Comparison of ENCODE assay signal across 31 cellular contexts in the genomic region with DNA sequence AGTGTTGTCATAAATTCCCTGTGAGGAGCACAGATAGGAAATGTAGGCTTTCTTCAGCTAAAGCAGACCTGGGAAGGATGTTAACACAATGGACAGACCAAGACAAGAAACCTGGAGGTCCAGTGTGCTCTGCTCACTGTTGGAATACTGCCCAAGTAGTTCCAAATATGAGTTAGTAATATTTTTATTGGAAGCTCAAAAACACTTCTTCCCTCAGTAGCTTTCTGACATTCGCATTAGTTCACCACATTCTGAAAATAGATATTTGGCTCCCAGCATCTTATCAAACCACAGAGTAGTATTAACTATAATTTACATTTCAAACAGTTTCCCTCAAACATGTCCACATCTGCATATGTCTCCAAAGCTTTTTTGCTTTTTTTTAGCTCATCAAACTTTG.
A peak's percentile ranks its signal among the peaks of the same experiment; 100 is the strongest.
DNase-seq lines count a peak whose midpoint lies in the region; ATAC-seq, FAIRE-seq and TF ChIP-seq lines count a peak whose summit lies in the region.
"Had no signal": no experiment of that assay in that cellular context is flagged by ENCODE, and none has a peak within 500 bp of the region (broad histone marks: within the 10 kb centered on the region; RNA-seq: fewer than 3 reads in every experiment).

No MANE protein-coding gene starts in this region.

- no peaks in the 10 kb centered on the region for H3K4me1 ChIP-seq in A549

- peaks cover 8% of the 10 kb centered on the region for H3K27me3 Mint-ChIP-seq in nephron (ENCODE audit: low read depth)
- H3K27me3 Mint-ChIP-seq: dendritic cell treated with granulocyte-macrophage colony-stimulating factor and Interleukin-4, amounts not matched to agents 40 ng/mL and 50 ng/mL, for 4 days had no signal

- peak; percentile 46 for FAIRE-seq in A549 (lab: Jason Lieb, UNC)
- FAIRE-seq: frontal cortex, GM12878, RCC 7860, urothelium cell line had no signal

- H3K9me3 ChIP-seq in A549 = no peaks in the 10 kb centered on the region
- H3K9me3 ChIP-seq: lower lobe of right lung, ovary, thoracic aorta had no signal

- no peak overlapping the region for H3K4me3 ChIP-seq in A549
- no peak overlapping the region for H3K4me3 ChIP-seq in choroid plexus epithelial cell (ENCODE audit: low read depth, low read length)
- H3K4me3 ChIP-seq: GM12878, lower lobe of right lung, ovary, thoracic aorta had no signal

- TF ChIP-seq CTCF in A549 (IDR thresholded peaks at IDR 0.05) (no peak), choroid plexus epithelial cell (conservative IDR thresholded peaks at IDR 0.05; ENCODE audit: low read depth, low read length) (no peak), nephron (IDR thresholded peaks at IDR 0.05; ENCODE audit: unreplicated experiment in 3 of 3) (no peak)

- H3K4me3 Mint-ChIP-seq in nephron = no peak overlapping the region
- H3K4me3 Mint-ChIP-seq: activated CD8-positive, alpha-beta T cell treated with anti-CD3 and anti-CD28 coated beads, Interleukin-2, amount 10 ng/mL, durations not matched to agents 7 days and 5 days; activated naive CD4-positive, alpha-beta T cell treated with anti-CD3 and anti-CD28 coated beads, Interleukin-2, amount 50 U/mL, for 24 hours; activated T-helper 17 cell treated with anti-CD3 and anti-CD28 coated beads, Interleukin-2, amount 50 U/mL, for 72 hours; CD8-positive, alpha-beta T cell; dendritic cell treated with granulocyte-macrophage colony-stimulating factor and Interleukin-4, amounts not matched to agents 40 ng/mL and 50 ng/mL, for 4 days; endodermal cell; H9; natural killer cell treated with Interleukin-12 subunit alpha and Interleukin-12 subunit beta and Interleukin-15 and Interleukin-18, amount 100 ng/mL, for 72 hours; T-helper 2 cell treated with Interferon-gamma antibody and Interleukin-4, amounts not matched to agents 5 μg/mL and 100 μg/mL, for 36 hours had no signal

- no peak for TF ChIP-seq EP300 in A549 (IDR thresholded peaks at IDR 0.05)

- no peak overlapping the region for H3K27ac ChIP-seq in A549
- H3K27ac ChIP-seq: lower lobe of right lung, ovary, thoracic aorta had no signal

- no peak for ATAC-seq in A549
- ATAC-seq in HG02970 (IDR thresholded peaks at IDR 0.05; ENCODE audit: low FRiP score, unreplicated experiment) = no peak
- no peak for ATAC-seq in HG02973 (IDR thresholded peaks at IDR 0.05; ENCODE audit: unreplicated experiment)
- ATAC-seq: activated CD8-positive, alpha-beta T cell treated with anti-CD3 and anti-CD28 coated beads, Interleukin-2, amount 10 ng/mL, durations not matched to agents 7 days and 5 days; activated T-helper 17 cell treated with anti-CD3 and anti-CD28 coated beads, Interleukin-2, amount 50 U/mL, for 72 hours; CD8-positive, alpha-beta T cell; GM12878; lower lobe of right lung; natural killer cell treated with Interleukin-12 subunit alpha and Interleukin-12 subunit beta and Interleukin-15 and Interleukin-18, amount 100 ng/mL, for 72 hours; stimulated activated naive CD8-positive, alpha-beta T cell treated with anti-CD3 and anti-CD28 coated beads, Interleukin-15, Interleukin-2, amounts not matched to agents 100 U/mL and 50 U/mL, for 24 hours had no signal

- POLR2A ChIA-PET in A549 (lab: Yijun Ruan, JAX) = no interaction called here

- peaks cover 7% of the 10 kb centered on the region for H3K36me3 Mint-ChIP-seq in nephron (ENCODE audit: low read depth)
- H3K36me3 Mint-ChIP-seq: activated naive CD4-positive, alpha-beta T cell treated with anti-CD3 and anti-CD28 coated beads, Interleukin-2, amount 50 U/mL, for 24 hours; CD8-positive, alpha-beta T cell; natural killer cell treated with Interleukin-12 subunit alpha and Interleukin-12 subunit beta and Interleukin-15 and Interleukin-18, amount 100 ng/mL, for 72 hours had no signal

- peaks cover 33% of the 10 kb centered on the region for H3K4me1 Mint-ChIP-seq in nephron
- H3K4me1 Mint-ChIP-seq: activated naive CD4-positive, alpha-beta T cell treated with anti-CD3 and anti-CD28 coated beads, Interleukin-2, amount 50 U/mL, for 24 hours; activated T-helper 17 cell treated with anti-CD3 and anti-CD28 coated beads, Interleukin-2, amount 50 U/mL, for 72 hours; endodermal cell had no signal

- peak overlapping the region in 2 of 3 experiments; percentile 9 to 72 for H3K27ac Mint-ChIP-seq in nephron
- H3K27ac Mint-ChIP-seq: activated CD8-positive, alpha-beta T cell treated with anti-CD3 and anti-CD28 coated beads, Interleukin-2, amount 10 ng/mL, durations not matched to agents 7 days and 5 days; activated naive CD4-positive, alpha-beta T cell treated with anti-CD3 and anti-CD28 coated beads, Interleukin-2, amount 50 U/mL, for 24 hours; activated T-helper 17 cell treated with anti-CD3 and anti-CD28 coated beads, Interleukin-2, amount 50 U/mL, for 72 hours; CD8-positive, alpha-beta T cell; dendritic cell treated with granulocyte-macrophage colony-stimulating factor and Interleukin-4, amounts not matched to agents 40 ng/mL and 50 ng/mL, for 4 days; endodermal cell; H9; T-helper 2 cell treated with Interferon-gamma antibody and Interleukin-4, amounts not matched to agents 5 μg/mL and 100 μg/mL, for 36 hours had no signal

- no peak for TF ChIP-seq RAD21 in A549 (conservative IDR thresholded peaks at IDR 0.05 in 1 of 2, IDR thresholded peaks at IDR 0.05 in 1 of 2)

- CTCF ChIA-PET in A549 (lab: Yijun Ruan, JAX) = interaction anchor here (0.6 to 1.1 kb wide), 2 partner anchors 74 to 124 kb away, joined by 3 to 4 read pairs; no protein-coding TSS in a partner anchor

- no peak for DNase-seq in A549 (ENCODE audit: low read depth in 1 of 2, low spot score in 1 of 2)
- DNase-seq in LHCN-M2 (ENCODE audit: low read depth) = peak; percentile 73
- DNase-seq in choroid plexus epithelial cell (ENCODE audit: low read depth) = peak; percentile 26
- no peak for DNase-seq in GM03348 (ENCODE audit: low spot score)
- DNase-seq in activated T-cell treated with anti-CD3 and anti-CD28 coated beads, Interleukin-2, amount 50 U/mL, for 48 hours = no peak
- DNase-seq: activated CD8-positive, alpha-beta T cell treated with anti-CD3 and anti-CD28 coated beads, Interleukin-2, amount 10 ng/mL, durations not matched to agents 7 days and 5 days; AML-193; CD8-positive, alpha-beta T cell; central memory CD4-positive, alpha-beta T cell; endodermal cell; H9; lower lobe of right lung; NCI-H1092; NCI-H1694 treated with DMSO at 0.1 percent for 48 hours; ovary; SHP77 treated with DMSO at 0.1 percent for 48 hours; stimulated activated CD4-positive, alpha-beta T cell treated with anti-CD3 and anti-CD28 coated beads, Interleukin-1b, Interleukin-23, amount 100 ng/mL, for 48 hours; stimulated activated naive CD8-positive, alpha-beta T cell treated with anti-CD3 and anti-CD28 coated beads, Interleukin-15, Interleukin-2, amounts not matched to agents 100 U/mL and 50 U/mL, for 24 hours had no signal

- WGBS in A549 (ENCODE audit: missing lambda C conversion rate) = 89% methylated on average over 1 of the region's 1 CpG

- H3K9me3 Mint-ChIP-seq in nephron = no peaks in the 10 kb centered on the region
- H3K9me3 Mint-ChIP-seq: activated naive CD4-positive, alpha-beta T cell treated with anti-CD3 and anti-CD28 coated beads, Interleukin-2, amount 50 U/mL, for 24 hours; activated T-helper 17 cell treated with anti-CD3 and anti-CD28 coated beads, Interleukin-2, amount 50 U/mL, for 72 hours; CD8-positive, alpha-beta T cell; dendritic cell treated with granulocyte-macrophage colony-stimulating factor and Interleukin-4, amounts not matched to agents 40 ng/mL and 50 ng/mL, for 4 days; natural killer cell treated with Interleukin-12 subunit alpha and Interleukin-12 subunit beta and Interleukin-15 and Interleukin-18, amount 100 ng/mL, for 72 hours; T-helper 2 cell treated with Interferon-gamma antibody and Interleukin-4, amounts not matched to agents 5 μg/mL and 100 μg/mL, for 36 hours had no signal

- no peak overlapping the region for H3K4me2 ChIP-seq in A549

- TF ChIP-seq POLR2A in A549 (IDR thresholded peaks at IDR 0.05; ENCODE audit: low read length) = no peak

TF ChIP-seq in A549, 52 proteins besides CTCF, POLR2A, EP300 and RAD21:
- TF ChIP-seq, protein P1, sequence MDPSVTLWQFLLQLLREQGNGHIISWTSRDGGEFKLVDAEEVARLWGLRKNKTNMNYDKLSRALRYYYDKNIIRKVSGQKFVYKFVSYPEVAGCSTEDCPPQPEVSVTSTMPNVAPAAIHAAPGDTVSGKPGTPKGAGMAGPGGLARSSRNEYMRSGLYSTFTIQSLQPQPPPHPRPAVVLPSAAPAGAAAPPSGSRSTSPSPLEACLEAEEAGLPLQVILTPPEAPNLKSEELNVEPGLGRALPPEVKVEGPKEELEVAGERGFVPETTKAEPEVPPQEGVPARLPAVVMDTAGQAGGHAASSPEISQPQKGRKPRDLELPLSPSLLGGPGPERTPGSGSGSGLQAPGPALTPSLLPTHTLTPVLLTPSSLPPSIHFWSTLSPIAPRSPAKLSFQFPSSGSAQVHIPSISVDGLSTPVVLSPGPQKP (IDR thresholded peaks at IDR 0.05; ENCODE audit: low read depth, low read length) = no peak

Comparison
In these comparisons a context has a peak if more than half of its experiments do, and no peak if none do; other contexts are left out.
1. DNase-seq: peak in LHCN-M2 (single experiment) and choroid plexus epithelial cell (single experiment); none in A549 (0 of 2), GM03348 (single experiment) and activated T-cell treated with anti-CD3 and anti-CD28 coated beads, Interleukin-2, amount 50 U/mL, for 48 hours (0 of 2).